Comparison of ENCODE assay signal across 8 cellular contexts in the genomic region with DNA sequence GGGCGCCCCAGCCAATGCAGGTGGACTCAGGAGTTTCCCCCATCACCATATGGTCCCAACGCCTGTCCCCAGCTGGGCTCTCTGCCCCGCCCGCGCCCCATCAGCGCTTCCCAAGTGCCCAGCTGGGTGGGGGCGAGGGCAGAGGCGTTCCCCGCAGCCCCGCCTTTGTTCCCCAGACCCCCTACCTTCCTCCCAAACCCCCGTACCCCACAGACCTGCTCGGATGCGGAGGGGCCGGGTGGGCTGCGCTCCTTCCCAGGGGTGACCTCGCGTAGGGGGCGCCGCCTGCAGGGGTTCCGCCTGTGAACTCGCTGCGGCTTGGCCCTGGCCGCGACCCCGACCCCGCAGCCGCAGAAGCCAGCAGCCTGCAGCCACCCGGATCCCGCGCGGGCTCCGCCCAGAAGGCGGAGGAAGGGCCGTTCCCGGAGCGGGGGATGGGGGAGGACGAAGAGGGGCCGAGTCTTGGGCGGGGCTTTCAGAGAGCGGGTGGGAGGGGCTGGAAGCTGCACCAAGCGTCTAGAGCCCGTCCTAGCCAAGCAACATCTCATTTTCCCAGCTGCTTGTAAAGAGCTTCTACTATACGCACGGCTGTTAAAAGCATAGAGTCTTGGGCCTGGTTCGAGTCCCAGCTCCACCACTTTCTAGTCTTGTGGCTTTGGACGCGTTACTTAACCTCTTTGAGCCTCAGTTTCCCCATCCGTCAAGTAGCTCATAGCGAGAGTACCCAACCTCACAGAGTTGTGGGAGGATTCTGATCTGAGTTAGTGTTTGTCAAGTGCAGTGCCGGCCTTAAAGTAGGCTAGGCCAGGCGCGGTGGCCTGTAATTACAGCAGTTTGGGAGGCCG. TPM values are rescaled to one million over a fixed set of nuclear protein-coding genes. Genes with fewer than 3 reads are reported as not detected.
DNase-seq lines count a peak whose midpoint lies in the region; ATAC-seq and TF ChIP-seq lines count a peak whose summit lies in the region.

A gene with protein sequence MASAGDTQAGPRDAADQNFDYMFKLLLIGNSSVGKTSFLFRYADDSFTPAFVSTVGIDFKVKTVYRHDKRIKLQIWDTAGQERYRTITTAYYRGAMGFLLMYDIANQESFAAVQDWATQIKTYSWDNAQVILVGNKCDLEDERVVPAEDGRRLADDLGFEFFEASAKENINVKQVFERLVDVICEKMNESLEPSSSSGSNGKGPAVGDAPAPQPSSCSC (minus strand): TSS at position 404 of the 845 bp plus-strand sequence. CDS start 2,258 bp downstream, outside the sequence.

- peaks cover 6% of the 10 kb centered on the region for H3K4me1 ChIP-seq in colonic mucosa

- peak within 1 kb of the TSS; percentile 75 to 79 for H3K9ac ChIP-seq in colonic mucosa (ENCODE audit: low read depth in 2 of 2, low read length in 2 of 2)

- no peaks in the 10 kb centered on the region for H3K9me3 ChIP-seq in colonic mucosa

- H3K27me3 ChIP-seq in colonic mucosa = no peaks in the 10 kb centered on the region

- H3K4me3 ChIP-seq in colonic mucosa = peak within 1 kb of the TSS; percentile 65

- DNase-seq in G401 (ENCODE audit: low spot score) (peak; percentile 92), NCI-H524 (lab: John Stamatoyannopoulos, UW) (peak; percentile 73 to 87), colonic mucosa (peak; percentile 97), kidney tubule cell (ENCODE audit: low spot score) (peak; percentile 81)
- DNase-seq in activated CD4-positive, alpha-beta T cell treated with anti-CD3 and anti-CD28 coated beads for 4 hours = peak; percentile 79 to 81
- peak; percentile 70 to 84 for DNase-seq in stimulated activated CD4-positive, alpha-beta T cell treated with anti-CD3 and anti-CD28 coated beads, Interleukin-15, amount 100 ng/mL, for 48 hours (ENCODE audit: low read depth in 2 of 2)

- H3K27ac ChIP-seq in colonic mucosa = peak within 1 kb of the TSS; percentile 60

- peak; percentile 52 for ATAC-seq in HG03103 (IDR thresholded peaks at IDR 0.05; ENCODE audit: low read depth, unreplicated experiment)
- no peak for ATAC-seq in HG03097 (IDR thresholded peaks at IDR 0.05; ENCODE audit: low FRiP score, unreplicated experiment)

- in situ Hi-C loops in G401 (cut with HindIII; ENCODE audit: low sequenced_read_pairs) = no loop called here

- H3K36me3 ChIP-seq in colonic mucosa = no peaks in the 10 kb centered on the region

- intact Hi-C loops in colonic mucosa (cut with DNase I) = no loop called here

- no peak for TF ChIP-seq CTCF in colonic mucosa (IDR thresholded peaks at IDR 0.05)

RNA-seq across cellular contexts. Expression of the gene that starts here (rescaled TPM):
- total RNA-seq in G401 (2014; rRNA removed; shearing (Covaris generic)) = 18.2 and 18.3 TPM in 2 replicates
- total RNA-seq in colonic mucosa = 10 to 100 TPM; 47.7 to 54.0 TPM
